Comparison of ENCODE assay signal across 1 cellular context in the genomic region with DNA sequence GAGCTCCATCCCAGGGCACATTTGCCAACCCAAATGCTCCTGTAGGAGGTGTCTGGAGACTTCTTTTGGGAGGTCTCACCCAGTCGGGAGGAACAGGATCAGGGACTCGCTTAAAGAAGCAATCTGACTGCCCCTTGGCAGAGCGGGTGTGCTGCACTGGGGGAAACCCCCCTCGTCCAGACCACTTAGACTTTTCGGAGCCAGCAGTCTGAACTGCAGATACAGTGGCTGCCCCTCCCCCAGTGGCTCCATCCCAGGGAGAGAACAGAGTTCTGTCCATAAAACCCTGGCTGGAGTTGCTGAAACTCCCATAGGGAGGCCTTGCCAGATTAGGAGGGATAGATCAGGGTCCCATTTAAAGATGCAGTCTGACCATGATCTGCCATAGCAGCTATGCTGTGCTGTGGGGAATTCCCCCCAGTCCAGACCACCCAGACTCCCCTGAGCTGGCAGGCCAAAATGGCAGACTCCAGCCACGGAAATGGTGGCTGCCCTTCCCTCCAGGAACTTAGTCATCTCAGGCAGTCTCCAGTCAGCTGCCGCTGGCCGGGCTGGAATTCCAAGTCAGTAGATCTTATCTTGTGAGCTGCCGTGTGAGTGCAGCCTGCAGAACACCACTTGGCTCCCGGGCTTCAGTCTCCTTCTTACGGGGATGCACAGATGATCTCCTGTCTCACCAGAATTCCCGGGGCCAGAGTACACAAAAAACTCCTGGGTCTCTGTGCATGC.
TF ChIP-seq lines count a peak whose summit lies in the region.

No MANE protein-coding gene starts in this region.

TF ChIP-seq in IMR-90, 13 proteins besides CTCF, POLR2A, EP300 and RAD21:
- TF ChIP-seq, protein P1, sequence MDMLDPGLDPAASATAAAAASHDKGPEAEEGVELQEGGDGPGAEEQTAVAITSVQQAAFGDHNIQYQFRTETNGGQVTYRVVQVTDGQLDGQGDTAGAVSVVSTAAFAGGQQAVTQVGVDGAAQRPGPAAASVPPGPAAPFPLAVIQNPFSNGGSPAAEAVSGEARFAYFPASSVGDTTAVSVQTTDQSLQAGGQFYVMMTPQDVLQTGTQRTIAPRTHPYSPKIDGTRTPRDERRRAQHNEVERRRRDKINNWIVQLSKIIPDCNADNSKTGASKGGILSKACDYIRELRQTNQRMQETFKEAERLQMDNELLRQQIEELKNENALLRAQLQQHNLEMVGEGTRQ (IDR thresholded peaks at IDR 0.05; ENCODE audit: low read depth, low read length): no peak
- no peak for TF ChIP-seq RCOR1 (IDR thresholded peaks at IDR 0.05; ENCODE audit: insufficient replicate concordance, low read length)
- TF ChIP-seq CEBPB (IDR thresholded peaks at IDR 0.05; ENCODE audit: low read depth, low read length): no peak
- TF ChIP-seq MXI1 (IDR thresholded peaks at IDR 0.05; ENCODE audit: borderline replicate concordance, low read depth, low read length): no peak
